ENCODE assay signal across 33 cellular contexts in the genomic region with DNA sequence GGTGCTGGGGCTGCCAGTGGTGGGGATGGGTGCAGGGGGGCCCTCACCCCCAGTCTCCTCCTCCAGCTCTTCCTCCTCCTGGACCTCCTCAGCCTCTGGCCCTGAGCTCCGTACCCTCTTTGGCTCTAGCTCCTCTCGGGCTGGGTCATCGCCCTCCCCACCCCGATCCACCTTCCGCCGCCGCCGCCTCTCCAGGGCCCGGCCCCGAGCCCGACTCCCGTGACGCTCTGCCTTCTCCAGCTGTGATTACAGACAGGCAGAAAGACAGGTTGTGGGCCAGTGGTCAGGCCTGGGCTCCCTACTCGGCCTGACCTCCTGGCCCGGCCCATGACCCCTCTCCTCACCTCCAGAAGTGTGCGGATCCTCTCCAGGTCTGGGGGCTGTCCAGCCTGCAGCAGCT.
"Had no signal": no experiment of that assay in that cellular context is flagged by ENCODE, and none has a peak within 500 bp of the region (broad histone marks: within the 10 kb centered on the region; RNA-seq: fewer than 3 reads in every experiment).

No MANE protein-coding gene starts in this region.

- DNase-seq: Karpas-422, MG63, NCI-H1048, NCI-H1092 treated with DMSO at 0.1 percent for 48 hours, NCI-H1105 treated with DMSO at 0.1 percent for 48 hours, NCI-H1417, NCI-H1436, NCI-H146, NCI-H1694, NCI-H187, NCI-H1930, NCI-H2029 treated with DMSO at 0.1 percent for 48 hours, NCI-H2081 treated with DMSO at 0.1 percent for 48 hours, NCI-H2107, NCI-H2171, NCI-H226, NCI-H446 treated with DMSO at 0.1 percent for 48 hours, NCI-H510A, NCI-H524, NCI-H526, NCI-H69, NCI-H748 treated with DMSO at 0.1 percent for 48 hours, NCI-H82, PC-9, SHP77, SIG-M5, SJCRH30 had no signal

- H3K9me3 ChIP-seq: MG63, SJCRH30 had no signal

- FAIRE-seq: RCC 7860 had no signal

- H3K27ac ChIP-seq: PC-9, RWPE1, SJCRH30, SK-N-MC had no signal

- H3K36me3 ChIP-seq: SJCRH30 had no signal

- ATAC-seq: Panc1, Right ventricle myocardium inferior, SK-N-SH treated with all-trans-retinoic acid at 6 μM for 48 hours had no signal

- H2AFZ ChIP-seq: PC-9 had no signal

- H3K27me3 ChIP-seq: MG63, SJCRH30 had no signal

- H3K4me2 ChIP-seq: PC-9 had no signal

- H3K4me3 ChIP-seq: MG63, PC-9, SJCRH30, SK-N-MC had no signal

- H3K4me1 ChIP-seq: SJCRH30 had no signal
